9 cellular contexts compared by ENCODE assay signal in the genomic region with DNA sequence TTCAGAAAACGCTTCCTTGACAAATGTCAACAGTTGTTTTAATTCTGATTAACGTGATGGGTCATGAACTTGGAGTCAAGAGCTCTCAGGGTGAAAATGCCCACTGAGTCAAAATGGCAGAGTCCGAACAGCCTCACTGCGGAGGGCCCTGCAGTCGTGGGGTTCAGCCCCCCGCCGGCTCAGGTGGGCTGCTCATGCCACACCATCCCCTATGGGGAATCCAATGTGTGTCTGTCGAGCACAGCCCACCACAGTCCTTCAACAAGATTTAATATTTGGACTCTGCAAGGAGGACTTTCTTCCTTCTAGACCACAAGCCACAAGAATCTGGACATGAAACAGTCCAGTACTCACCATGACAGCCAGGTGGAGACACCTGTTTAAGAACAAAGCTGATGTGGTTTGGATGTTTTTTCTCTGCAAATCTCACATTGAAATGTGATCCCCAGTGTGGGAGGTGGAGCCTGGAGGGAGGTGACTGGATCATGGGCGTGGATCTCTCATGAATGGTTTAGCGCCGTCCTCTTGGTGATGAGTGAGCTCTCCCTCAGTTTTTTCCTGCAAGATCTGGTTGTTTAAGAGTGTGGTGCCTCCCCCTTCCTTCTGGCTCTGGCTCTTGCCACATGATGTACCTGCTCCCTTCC.
DNase-seq lines count a peak whose midpoint lies in the region; ATAC-seq, FAIRE-seq and TF ChIP-seq lines count a peak whose summit lies in the region.
"Had no signal": no experiment of that assay in that cellular context is flagged by ENCODE, and none has a peak within 500 bp of the region (broad histone marks: within the 10 kb centered on the region; RNA-seq: fewer than 3 reads in every experiment).

No MANE protein-coding gene starts in this region.

- TF ChIP-seq POLR2A in body of pancreas (IDR thresholded peaks at IDR 0.05), result no peak
- no peak for TF ChIP-seq POLR2A in GM12891 (IDR thresholded peaks at IDR 0.05; ENCODE audit: low read depth, low read length)

- H3K27ac ChIP-seq in body of pancreas, result no peak overlapping the region

- no peaks in the 10 kb centered on the region for H3K27me3 ChIP-seq in body of pancreas

- TF ChIP-seq CTCF in body of pancreas (IDR thresholded peaks at IDR 0.05), result peak in 3 of 7 experiments; percentile 10 to 33 (median 29)

- H3K4me1 ChIP-seq in body of pancreas, result no peaks in the 10 kb centered on the region

- ATAC-seq in body of pancreas, result peak; percentile 18
- ATAC-seq in HG03139 (IDR thresholded peaks at IDR 0.05; ENCODE audit: unreplicated experiment), result no peak
- no peak for ATAC-seq in GM18511 (IDR thresholded peaks at IDR 0.05; ENCODE audit: unreplicated experiment)
- ATAC-seq in GM19455 (IDR thresholded peaks at IDR 0.05; ENCODE audit: unreplicated experiment), result no peak
- ATAC-seq: naive thymus-derived CD8-positive, alpha-beta T cell had no signal

- no peak for FAIRE-seq in GM12891 (lab: Jason Lieb, UNC)

- WGBS in body of pancreas, 2 donors, result 29 to 46% methylated on average over 9 to 11 of the region's 11 CpGs

- H3K36me3 ChIP-seq in body of pancreas (replicated peaks in 1 of 2; ENCODE audit: insufficient read depth in 1 of 2, low read depth in 2 of 2), result no peaks in the 10 kb centered on the region

- DNase-seq in DMS79 treated with DMSO at 0.1 percent for 48 hours (lab: John Stamatoyannopoulos, UW), result peak; percentile 55
- DNase-seq in NCI-H1048 (lab: John Stamatoyannopoulos, UW), result peak; percentile 42
- peak in 2 of 4 donors; percentile 11 to 19 for DNase-seq in body of pancreas
- DNase-seq in myocyte (ENCODE audit: low read depth), result peak; percentile 5
- no peak for DNase-seq in GM12891 (ENCODE audit: insufficient read length, low spot score)

- no peak overlapping the region for H3K4me3 ChIP-seq in body of pancreas

- H3K9me3 ChIP-seq in body of pancreas, result no peaks in the 10 kb centered on the region

- intact Hi-C loops in body of pancreas (cut with DNase I), result no loop called here

TF ChIP-seq in GM12891, 5 proteins besides CTCF, POLR2A, EP300 and RAD21:
- TF ChIP-seq TAF1 (IDR thresholded peaks at IDR 0.05; ENCODE audit: low read depth, low read length) (no peak), POU2F2 (IDR thresholded peaks at IDR 0.05; ENCODE audit: low read depth, low read length) (no peak), SPI1 (IDR thresholded peaks at IDR 0.05; ENCODE audit: low read depth, low read length) (no peak), PAX5 (IDR thresholded peaks at IDR 0.05; ENCODE audit: insufficient read depth, low read length, severe bottlenecking) (no peak), POLR2AphosphoS5 (IDR thresholded peaks at IDR 0.05; ENCODE audit: low read depth, low read length) (no peak)
